8 cellular contexts compared by ENCODE assay signal in genomic region chr3:31918179-31919165, GRCh38.
DNase-seq lines count a peak whose midpoint lies in the region; ATAC-seq and TF ChIP-seq lines count a peak whose summit lies in the region.

No MANE protein-coding gene starts in this region.

- H3K4me3 ChIP-seq in mucosa of descending colon: no peak overlapping the region

- H3K4me1 ChIP-seq in mucosa of descending colon (ENCODE audit: low read depth): peaks cover 10% of the 10 kb centered on the region

- ATAC-seq in GM18520 (IDR thresholded peaks at IDR 0.05; ENCODE audit: unreplicated experiment) (peak; percentile 72), HG02588 (IDR thresholded peaks at IDR 0.05; ENCODE audit: unreplicated experiment) (peak; percentile 58), mucosa of descending colon (peak; percentile 37)

- no peaks in the 10 kb centered on the region for H3K36me3 ChIP-seq in mucosa of descending colon (ENCODE audit: low read depth)

- no peak for TF ChIP-seq CTCF in mucosa of descending colon (IDR thresholded peaks at IDR 0.05)

- peaks cover 7% of the 10 kb centered on the region for H3K9me3 ChIP-seq in mucosa of descending colon

- intact Hi-C loops in mucosa of descending colon (cut with DNase I, micrococcal nuclease): no loop called here

- DNase-seq in RPMI8226 (peak; percentile 41), mucosa of descending colon (no peak), retina (no peak), NCI-H1694 (lab: John Stamatoyannopoulos, UW) (no peak)
- no peak for DNase-seq in stimulated activated CD8-positive, alpha-beta memory T cell treated with anti-CD3 and anti-CD28 coated beads, Interleukin-4, amount 100 ng/mL, for 48 hours
- DNase-seq in stimulated activated CD4-positive, alpha-beta T cell treated with anti-CD3 and anti-CD28 coated beads, Interleukin-12 subunit alpha, Interleukin-12 subunit beta, amount 100 ng/mL, for 4 hours: no peak
